Comparison of ENCODE assay signal across 14 cellular contexts in genomic region chr1:46490603-46491499, GRCh38. TPM values are rescaled to one million over a fixed set of nuclear protein-coding genes. Genes with fewer than 3 reads are reported as not detected.
A peak's percentile ranks its signal among the peaks of the same experiment; 100 is the strongest.
DNase-seq lines count a peak whose midpoint lies in the region; ATAC-seq and TF ChIP-seq lines count a peak whose summit lies in the region.
"Had no signal": no experiment of that assay in that cellular context is flagged by ENCODE, and none has a peak within 500 bp of the region (broad histone marks: within the 10 kb centered on the region; RNA-seq: fewer than 3 reads in every experiment).

No MANE protein-coding gene starts in this region.

- no peaks in the 10 kb centered on the region for H3K36me3 Mint-ChIP-seq in central memory CD8-positive, alpha-beta T cell (ENCODE audit: insufficient read depth)
- H3K36me3 Mint-ChIP-seq in type B pancreatic cell = peaks cover 4% of the 10 kb centered on the region
- H3K36me3 Mint-ChIP-seq: activated naive CD8-positive, alpha-beta T cell treated with anti-CD3 and anti-CD28 coated beads for 36 hours had no signal

- no peak overlapping the region for H2BK12ac ChIP-seq in mesenchymal stem cell (ENCODE audit: low read length in 2 of 2)

- no peak overlapping the region for H4K91ac ChIP-seq in mesenchymal stem cell (ENCODE audit: low read length)

- H3K23ac ChIP-seq in mesenchymal stem cell (ENCODE audit: low read length in 2 of 2) = no peak overlapping the region

- H2BK5ac ChIP-seq in mesenchymal stem cell (ENCODE audit: low read depth, low read length, poor library complexity, severe bottlenecking) = no peak overlapping the region

- H2AFZ ChIP-seq in mesenchymal stem cell (ENCODE audit: low read depth, low read length) = no peak overlapping the region

- TF ChIP-seq CTCF in left ventricle myocardium inferior (IDR thresholded peaks at IDR 0.05; ENCODE audit: borderline replicate concordance) (no peak), type B pancreatic cell (conservative IDR thresholded peaks at IDR 0.05) (no peak)

- DNase-seq in left ventricle myocardium inferior = no peak
- no peak for DNase-seq in right cardiac atrium
- no peak for DNase-seq in central memory CD8-positive, alpha-beta T cell (ENCODE audit: low spot score in 2 of 2)
- DNase-seq in mesenchymal stem cell = peak; percentile 32
- DNase-seq in type B pancreatic cell (ENCODE audit: extremely low spot score, unreplicated experiment) = no peak
- DNase-seq in DMS153 treated with DMSO at 0.1 percent for 48 hours (lab: John Stamatoyannopoulos, UW; ENCODE audit: unreplicated experiment) = no peak
- no peak for DNase-seq in Ammon's horn (ENCODE audit: low spot score)
- DNase-seq: activated CD8-positive, alpha-beta T cell treated with anti-CD3 and anti-CD28 coated beads, Interleukin-2, amount 10 ng/mL, durations not matched to agents 7 days and 5 days; activated naive CD8-positive, alpha-beta T cell treated with anti-CD3 and anti-CD28 coated beads for 36 hours; effector CD4-positive, alpha-beta T cell; NCI-H1930 had no signal

- H3K4me2 ChIP-seq in mesenchymal stem cell (ENCODE audit: low read length, poor library complexity, severe bottlenecking) = no peak overlapping the region

- no peaks in the 10 kb centered on the region for H3K36me3 ChIP-seq in left ventricle myocardium inferior
- H3K36me3 ChIP-seq in mesenchymal stem cell (ENCODE audit: control insufficient read depth in 1 of 2, insufficient read depth in 2 of 2, low read depth in 1 of 2, low read length in 2 of 2) = no peaks in the 10 kb centered on the region

- no peak overlapping the region for H3K4ac ChIP-seq in mesenchymal stem cell (ENCODE audit: low read depth in 1 of 2, low read length in 2 of 2)

- peaks cover 100% of the 10 kb centered on the region for H3K27me3 ChIP-seq in left ventricle myocardium inferior (ENCODE audit: low read depth)
- no peaks in the 10 kb centered on the region for H3K27me3 ChIP-seq in right cardiac atrium (ENCODE audit: control insufficient read depth, insufficient read depth)
- peaks cover 98% of the 10 kb centered on the region in 2 experiments for H3K27me3 ChIP-seq in mesenchymal stem cell (ENCODE audit: control insufficient read depth in 1 of 2, insufficient read depth in 1 of 2, low read length in 2 of 2)

- intact Hi-C loops in left ventricle myocardium inferior (cut with micrococcal nuclease) = no loop called here
- intact Hi-C loops in right cardiac atrium (cut with DNase I) = no loop called here

- no peaks in the 10 kb centered on the region for H3K9me3 Mint-ChIP-seq in central memory CD8-positive, alpha-beta T cell
- no peaks in the 10 kb centered on the region for H3K9me3 Mint-ChIP-seq in type B pancreatic cell
- H3K9me3 Mint-ChIP-seq: activated naive CD8-positive, alpha-beta T cell treated with anti-CD3 and anti-CD28 coated beads for 36 hours; nephron had no signal

- no peak overlapping the region for H3K27ac ChIP-seq in left ventricle myocardium inferior (replicated peaks)
- no peak overlapping the region for H3K27ac ChIP-seq in right cardiac atrium (ENCODE audit: low read length)
- H3K27ac ChIP-seq in mesenchymal stem cell (ENCODE audit: low read length, poor library complexity, severe bottlenecking) = no peak overlapping the region

- H3K14ac ChIP-seq in mesenchymal stem cell (ENCODE audit: low read length in 2 of 2) = no peak overlapping the region

- peaks cover 23% of the 10 kb centered on the region for H3K4me1 ChIP-seq in left ventricle myocardium inferior
- H3K4me1 ChIP-seq in right cardiac atrium (ENCODE audit: control insufficient read depth, insufficient read depth, low read length) = no peaks in the 10 kb centered on the region
- H3K4me1 ChIP-seq in mesenchymal stem cell (ENCODE audit: control insufficient read depth, insufficient read depth, low read depth, low read length) = peaks cover 13% of the 10 kb centered on the region

- peak overlapping the region; percentile 76 for H3K4me3 Mint-ChIP-seq in central memory CD8-positive, alpha-beta T cell
- peak overlapping the region; percentile 47 for H3K4me3 Mint-ChIP-seq in type B pancreatic cell

- H3K4me1 Mint-ChIP-seq in central memory CD8-positive, alpha-beta T cell = peaks cover 22% of the 10 kb centered on the region
- H3K4me1 Mint-ChIP-seq in type B pancreatic cell (ENCODE audit: unreplicated experiment) = peaks cover 19% of the 10 kb centered on the region

- no peaks in the 10 kb centered on the region for H3K9me3 ChIP-seq in left ventricle myocardium inferior (replicated peaks)
- H3K9me3 ChIP-seq in right cardiac atrium (ENCODE audit: control insufficient read depth, low read length) = no peaks in the 10 kb centered on the region
- no peaks in the 10 kb centered on the region for H3K9me3 ChIP-seq in mesenchymal stem cell (ENCODE audit: control insufficient read depth, low read length)

- H3K18ac ChIP-seq in mesenchymal stem cell (ENCODE audit: low read depth in 1 of 2, low read length in 2 of 2) = no peak overlapping the region

- no peak overlapping the region for H2BK120ac ChIP-seq in mesenchymal stem cell (ENCODE audit: low read depth, low read length)

- no peak for ATAC-seq in right cardiac atrium
- no peak for ATAC-seq in central memory CD8-positive, alpha-beta T cell (replicated peaks; ENCODE audit: extremely low read depth, poor library complexity, severe bottlenecking)
- ATAC-seq in HG03159 (IDR thresholded peaks at IDR 0.05; ENCODE audit: unreplicated experiment) = no peak

- peak overlapping the region; percentile 56 for H3K4me3 ChIP-seq in left ventricle myocardium inferior
- H3K4me3 ChIP-seq in right cardiac atrium (ENCODE audit: low read length) = no peak overlapping the region
- no peak overlapping the region for H3K4me3 ChIP-seq in mesenchymal stem cell (ENCODE audit: insufficient read depth in 1 of 2, low read depth in 1 of 2, low read length in 2 of 2)

- no peak overlapping the region for H3K27ac Mint-ChIP-seq in central memory CD8-positive, alpha-beta T cell (ENCODE audit: low read depth)
- H3K27ac Mint-ChIP-seq in type B pancreatic cell = no peak overlapping the region
- H3K27ac Mint-ChIP-seq: activated CD8-positive, alpha-beta T cell treated with anti-CD3 and anti-CD28 coated beads, Interleukin-2, amount 10 ng/mL, durations not matched to agents 7 days and 5 days; nephron had no signal

- no peak overlapping the region for H2BK15ac ChIP-seq in mesenchymal stem cell (ENCODE audit: low read depth, poor library complexity, severe bottlenecking)

- 6% methylated on average over 60 of the region's 60 CpGs for WGBS in right cardiac atrium
- 4% methylated on average over 60 of the region's 60 CpGs for WGBS in mesenchymal stem cell

- peaks cover 99% of the 10 kb centered on the region for H3K27me3 Mint-ChIP-seq in central memory CD8-positive, alpha-beta T cell
- peaks cover 99% of the 10 kb centered on the region for H3K27me3 Mint-ChIP-seq in type B pancreatic cell

- H3K9ac ChIP-seq in mesenchymal stem cell (ENCODE audit: low read length) = no peak overlapping the region

- no peak overlapping the region for H4K8ac ChIP-seq in mesenchymal stem cell (ENCODE audit: low read length)

- H2AK5ac ChIP-seq in mesenchymal stem cell (ENCODE audit: low read length, severe bottlenecking) = no peak overlapping the region

- H3K79me1 ChIP-seq in mesenchymal stem cell (replicated peaks; ENCODE audit: low read length, poor library complexity, severe bottlenecking) = no peaks in the 10 kb centered on the region

RNA-seq across cellular contexts. Expression of gene DMBX1, which starts 1.2 kb away (rescaled TPM):
- total RNA-seq in left ventricle myocardium inferior = not detected
- not detected for total RNA-seq in right cardiac atrium
- not detected for polyA plus RNA-seq in right cardiac atrium
- polyA plus RNA-seq in mesenchymal stem cell (2013, experiment 1 of 2) = not detected
- polyA plus RNA-seq in mesenchymal stem cell (2013, experiment 2 of 2) = not detected
- 0.10 TPM in 1 of 2 replicates, not detected in the other for total RNA-seq in type B pancreatic cell (ENCODE audit: low replicate concordance)
- total RNA-seq: activated naive CD8-positive, alpha-beta T cell treated with anti-CD3 and anti-CD28 coated beads for 36 hours; temporal lobe had no signal
